In genomic region chr2:55918856-55919255, GRCh38 we compare ENCODE assay signal across 27 cellular contexts. TPM values are rescaled to one million over a fixed set of nuclear protein-coding genes. Genes with fewer than 3 reads are reported as not detected.
"Had no signal": no experiment of that assay in that cellular context is flagged by ENCODE, and none has a peak within 500 bp of the region (broad histone marks: within the 10 kb centered on the region; RNA-seq: fewer than 3 reads in every experiment).

No MANE protein-coding gene starts in this region.

- H3K27me3 ChIP-seq: right atrium auricular region, vagina had no signal

- H3K27ac ChIP-seq: esophagus squamous epithelium, neutrophil, prostate gland, right atrium auricular region, transverse colon, vagina had no signal

- ATAC-seq: left lobe of liver; mucosa of descending colon; natural killer cell treated with Interleukin-12 subunit alpha and Interleukin-12 subunit beta and Interleukin-15 and Interleukin-18, amount 100 ng/mL, for 72 hours; sciatic nerve; stimulated activated naive CD8-positive, alpha-beta T cell treated with anti-CD3 and anti-CD28 coated beads, Interleukin-15, amount 100 ng/mL, for 72 hours had no signal

- H3K9me3 ChIP-seq: esophagus squamous epithelium, mucosa of descending colon, neutrophil, prostate gland, right atrium auricular region, transverse colon, vagina had no signal

- H3K4me3 Mint-ChIP-seq: immature natural killer cell; memory B cell; mesothelial cell of epicardium; naive B cell; natural killer cell treated with Interleukin-12 subunit alpha and Interleukin-12 subunit beta and Interleukin-15 and Interleukin-18, amount 100 ng/mL, for 72 hours; neural crest cell; stimulated activated naive CD8-positive, alpha-beta T cell treated with anti-CD3 and anti-CD28 coated beads, Interleukin-15, amount 100 ng/mL, for 72 hours had no signal

- H3K9me3 Mint-ChIP-seq: memory B cell; mesothelial cell of epicardium; naive B cell; natural killer cell treated with Interleukin-12 subunit alpha and Interleukin-12 subunit beta and Interleukin-15 and Interleukin-18, amount 100 ng/mL, for 72 hours; neural crest cell; stimulated activated naive CD8-positive, alpha-beta T cell treated with anti-CD3 and anti-CD28 coated beads, Interleukin-15, amount 100 ng/mL, for 72 hours had no signal

- H3K36me3 ChIP-seq: esophagus squamous epithelium, neutrophil, prostate gland, transverse colon, vagina had no signal

- H3K27ac Mint-ChIP-seq: immature natural killer cell; memory B cell; mesothelial cell of epicardium; naive B cell; natural killer cell treated with Interleukin-12 subunit alpha and Interleukin-12 subunit beta and Interleukin-15 and Interleukin-18, amount 100 ng/mL, for 72 hours; stimulated activated naive CD8-positive, alpha-beta T cell treated with anti-CD3 and anti-CD28 coated beads, Interleukin-15, amount 100 ng/mL, for 72 hours had no signal

- H3K4me1 ChIP-seq: prostate gland had no signal

- H3K4me2 ChIP-seq: smooth muscle cell had no signal

- H3K4me1 Mint-ChIP-seq: immature natural killer cell had no signal

- H3K36me3 Mint-ChIP-seq: immature natural killer cell; memory B cell; naive B cell; natural killer cell treated with Interleukin-12 subunit alpha and Interleukin-12 subunit beta and Interleukin-15 and Interleukin-18, amount 100 ng/mL, for 72 hours had no signal

- DNase-seq: dorsolateral prefrontal cortex; effector CD4-positive, alpha-beta T cell; esophagus squamous epithelium; hypothalamus; immature natural killer cell; islet precursor cell; mucosa of descending colon; naive B cell; stimulated activated CD4-positive, alpha-beta T cell treated with anti-CD3 and anti-CD28 coated beads, Interleukin-12 subunit alpha, Interleukin-12 subunit beta, amount 100 ng/mL, for 4 hours; stimulated activated CD4-positive, alpha-beta T cell treated with anti-CD3 and anti-CD28 coated beads, Interleukin-1b, Interleukin-23, amount 100 ng/mL, for 48 hours; stimulated activated CD4-positive, alpha-beta T cell treated with anti-CD3 and anti-CD28 coated beads, Interleukin-4, amount 100 ng/mL, for 1 hour; stimulated activated CD8-positive, alpha-beta memory T cell treated with anti-CD3 and anti-CD28 coated beads, Interleukin-4, amount 100 ng/mL, for 48 hours; stimulated activated naive CD4-positive, alpha-beta T cell; stimulated activated naive CD8-positive, alpha-beta T cell treated with anti-CD3 and anti-CD28 coated beads, Interleukin-15, amount 100 ng/mL, for 72 hours; transverse colon had no signal

- H3K4me3 ChIP-seq: dorsolateral prefrontal cortex, esophagus squamous epithelium, lung, mucosa of descending colon, prostate gland, right atrium auricular region, smooth muscle cell, transverse colon, vagina had no signal

RNA-seq across cellular contexts. Expression of gene EFEMP1, which starts 4.7 kb away (rescaled TPM):
- total RNA-seq: natural killer cell treated with Interleukin-12 subunit alpha and Interleukin-12 subunit beta and Interleukin-15 and Interleukin-18, amount 100 ng/mL, for 72 hours had no signal
